Comparison of ENCODE assay signal across 11 cellular contexts in the genomic region with DNA sequence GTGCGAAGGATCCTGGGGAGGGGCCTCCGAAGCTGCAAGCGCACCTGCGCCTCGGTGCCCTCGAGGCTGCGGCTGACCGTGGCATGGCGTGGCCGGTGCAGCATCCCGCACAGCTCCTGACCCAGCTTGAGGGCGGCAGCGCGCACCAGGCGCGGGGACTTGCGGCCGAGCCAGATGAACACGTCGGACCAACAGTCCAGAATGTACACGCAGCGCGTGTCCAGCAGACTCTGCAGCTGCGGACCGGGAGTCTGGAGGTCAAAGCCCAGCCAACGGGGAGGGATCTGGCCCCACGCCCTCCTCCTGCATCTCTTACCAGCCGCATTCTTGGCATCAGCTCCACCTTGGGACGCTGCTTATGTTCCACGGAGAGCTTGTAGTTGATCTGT. TPM values are rescaled to one million over a fixed set of nuclear protein-coding genes. Genes with fewer than 3 reads are reported as not detected.
DNase-seq lines count a peak whose midpoint lies in the region; ATAC-seq and TF ChIP-seq lines count a peak whose summit lies in the region.
"Had no signal": no experiment of that assay in that cellular context is flagged by ENCODE, and none has a peak within 500 bp of the region (broad histone marks: within the 10 kb centered on the region; RNA-seq: fewer than 3 reads in every experiment).

No MANE protein-coding gene starts in this region.

- peak overlapping the region; percentile 63 for H3K4me3 Mint-ChIP-seq in endodermal cell
- H3K4me3 Mint-ChIP-seq: activated naive CD8-positive, alpha-beta T cell treated with anti-CD3 and anti-CD28 coated beads for 36 hours; dendritic cell treated with granulocyte-macrophage colony-stimulating factor and Interleukin-4, amounts not matched to agents 40 ng/mL and 50 ng/mL, for 4 days had no signal

- intact Hi-C loops in lower lobe of right lung (cut with DNase I), result no loop called here

- peak overlapping the region; percentile 99 for H3K27ac Mint-ChIP-seq in endodermal cell
- H3K27ac Mint-ChIP-seq: dendritic cell treated with granulocyte-macrophage colony-stimulating factor and Interleukin-4, amounts not matched to agents 40 ng/mL and 50 ng/mL, for 4 days had no signal

- H3K27me3 Mint-ChIP-seq in endodermal cell (ENCODE audit: insufficient read depth), result no peaks in the 10 kb centered on the region
- H3K27me3 Mint-ChIP-seq: activated naive CD8-positive, alpha-beta T cell treated with anti-CD3 and anti-CD28 coated beads for 36 hours; dendritic cell treated with granulocyte-macrophage colony-stimulating factor and Interleukin-4, amounts not matched to agents 40 ng/mL and 50 ng/mL, for 4 days had no signal

- DNase-seq in NT2/D1 (ENCODE audit: low read depth, low spot score) (no peak), endodermal cell (no peak), lower lobe of right lung (no peak), substantia nigra (lab: John Stamatoyannopoulos, UW) (peak in 30 of 49 donors; percentile 7 to 72 (median 44)), AML-193 (lab: John Stamatoyannopoulos, UW) (no peak), NCI-H2227 treated with DMSO at 0.1 percent for 48 hours (lab: John Stamatoyannopoulos, UW) (no peak)
- DNase-seq in activated CD4-positive, alpha-beta T cell treated with anti-CD3 and anti-CD28 coated beads, Interleukin-2, amount 50 U/mL, for 4 hours, result no peak

- no peak for TF ChIP-seq CTCF in endodermal cell (conservative IDR thresholded peaks at IDR 0.05)
- no peak for TF ChIP-seq CTCF in lower lobe of right lung (IDR thresholded peaks at IDR 0.05)

- H3K36me3 Mint-ChIP-seq in endodermal cell (ENCODE audit: low read depth), result peaks cover 73% of the 10 kb centered on the region

- peaks cover 6% of the 10 kb centered on the region for H3K4me1 Mint-ChIP-seq in endodermal cell
- H3K4me1 Mint-ChIP-seq: activated naive CD8-positive, alpha-beta T cell treated with anti-CD3 and anti-CD28 coated beads for 36 hours had no signal

- H3K4me3 ChIP-seq in NT2/D1 (ENCODE audit: insufficient read length, low read depth) (no peak overlapping the region), endodermal cell (ENCODE audit: low read length) (no peak overlapping the region), lower lobe of right lung (no peak overlapping the region)
- H3K4me3 ChIP-seq: MG63 had no signal

- H3K9me3 ChIP-seq in NT2/D1 (ENCODE audit: insufficient read depth, low read length), result no peaks in the 10 kb centered on the region
- H3K9me3 ChIP-seq in endodermal cell (ENCODE audit: control insufficient read depth, low read length), result no peaks in the 10 kb centered on the region
- H3K9me3 ChIP-seq in lower lobe of right lung, result no peaks in the 10 kb centered on the region
- H3K9me3 ChIP-seq: MG63 had no signal

- WGBS in endodermal cell (ENCODE audit: insufficient coverage in 1 of 2, insufficient read length in 1 of 2), 2 experiments, result 88 to 94% methylated on average over 29 to 30 of the region's 30 CpGs

- H3K27me3 ChIP-seq in NT2/D1 (ENCODE audit: insufficient read depth, insufficient read length) (no peaks in the 10 kb centered on the region), endodermal cell (ENCODE audit: control insufficient read depth, insufficient read depth, low read length, poor library complexity, severe bottlenecking) (no peaks in the 10 kb centered on the region), lower lobe of right lung (ENCODE audit: low read depth) (no peaks in the 10 kb centered on the region)
- H3K27me3 ChIP-seq: MG63 had no signal

- H3K27ac ChIP-seq in endodermal cell (ENCODE audit: low read depth, low read length) (no peak overlapping the region), lower lobe of right lung (peak overlapping the region; percentile 39), substantia nigra (ENCODE audit: low read depth, low read length, poor library complexity, severe bottlenecking) (peak overlapping the region; percentile 71)

- ATAC-seq in lower lobe of right lung (peak in 1 of 2 donors; percentile 17), HG03520 (IDR thresholded peaks at IDR 0.05; ENCODE audit: unreplicated experiment) (no peak)

- H3K36me3 ChIP-seq in NT2/D1 (ENCODE audit: insufficient read depth, insufficient read length, low read length), result peaks cover 81% of the 10 kb centered on the region
- peaks cover 76% of the 10 kb centered on the region for H3K36me3 ChIP-seq in endodermal cell (ENCODE audit: control insufficient read depth, insufficient read depth, low read length)
- peaks cover 91% of the 10 kb centered on the region for H3K36me3 ChIP-seq in lower lobe of right lung

- H3K9ac ChIP-seq in NT2/D1 (ENCODE audit: insufficient read length, low read depth), result peak overlapping the region; percentile 16
- H3K9ac ChIP-seq in endodermal cell (ENCODE audit: extremely low read depth, low read length, poor library complexity, severe bottlenecking), result no peak overlapping the region

- no peaks in the 10 kb centered on the region for H3K9me3 Mint-ChIP-seq in endodermal cell
- H3K9me3 Mint-ChIP-seq: activated naive CD8-positive, alpha-beta T cell treated with anti-CD3 and anti-CD28 coated beads for 36 hours; dendritic cell treated with granulocyte-macrophage colony-stimulating factor and Interleukin-4, amounts not matched to agents 40 ng/mL and 50 ng/mL, for 4 days had no signal

- H3K4me1 ChIP-seq in NT2/D1 (ENCODE audit: insufficient read depth, insufficient read length) (peaks cover 2% of the 10 kb centered on the region), endodermal cell (ENCODE audit: control insufficient read depth, insufficient read depth, low read length) (no peaks in the 10 kb centered on the region), lower lobe of right lung (peaks cover 18% of the 10 kb centered on the region)

RNA-seq across cellular contexts. Expression of a gene that starts 10.9 kb away (rescaled TPM):
- 100 to 1,000 TPM; 299 to 335 TPM for total RNA-seq in endodermal cell
- 143 TPM for polyA plus RNA-seq in endodermal cell (2013, experiment 1 of 2)
- polyA plus RNA-seq in endodermal cell (2013, experiment 2 of 2), result 127 TPM
- 327 TPM for total RNA-seq in lower lobe of right lung

RNA-seq across cellular contexts. Expression of a gene that starts 12.9 kb away (rescaled TPM):
- total RNA-seq in endodermal cell, result 10 to 100 TPM; 15.3 to 19.6 TPM
- 6.2 TPM for polyA plus RNA-seq in endodermal cell (2013, experiment 1 of 2)
- 6.0 TPM for polyA plus RNA-seq in endodermal cell (2013, experiment 2 of 2)
- total RNA-seq in lower lobe of right lung, result 9.5 TPM

RNA-seq across cellular contexts. Expression of a gene that starts 22.2 kb away (rescaled TPM):
- total RNA-seq in endodermal cell (10 to 100 TPM; 66.3 to 69.3 TPM), lower lobe of right lung (12.0 TPM)
- polyA plus RNA-seq in endodermal cell (2013, experiment 1 of 2), result 106 TPM
- 99.6 TPM for polyA plus RNA-seq in endodermal cell (2013, experiment 2 of 2)

Comparison
In these comparisons a context has a peak if more than half of its experiments do, and no peak if none do; other contexts are left out.
1. DNase-seq: peak in substantia nigra (30 of 49); none in NT2/D1 (single experiment), endodermal cell (single experiment), lower lobe of right lung (single experiment), activated CD4-positive, alpha-beta T cell treated with anti-CD3 and anti-CD28 coated beads, Interleukin-2, amount 50 U/mL, for 4 hours (0 of 2), AML-193 (0 of 2) and NCI-H2227 treated with DMSO at 0.1 percent for 48 hours (single experiment).